In genomic region chr17:42809250-42809649, GRCh38 we compare ENCODE assay signal across 10 cellular contexts. TPM values are rescaled to one million over a fixed set of nuclear protein-coding genes. Genes with fewer than 3 reads are reported as not detected.
DNase-seq lines count a peak whose midpoint lies in the region; ATAC-seq and TF ChIP-seq lines count a peak whose summit lies in the region.
"Had no signal": no experiment of that assay in that cellular context is flagged by ENCODE, and none has a peak within 500 bp of the region (broad histone marks: within the 10 kb centered on the region; RNA-seq: fewer than 3 reads in every experiment).

No MANE protein-coding gene starts in this region.

- ATAC-seq in HG03039 (IDR thresholded peaks at IDR 0.05; ENCODE audit: unreplicated experiment), result no peak
- no peak for ATAC-seq in HG03520 (IDR thresholded peaks at IDR 0.05; ENCODE audit: unreplicated experiment)

- DNase-seq in AG04450 (ENCODE audit: low read depth, low spot score) (peak; percentile 82), LHCN-M2 (ENCODE audit: low read depth) (peak; percentile 60), dorsolateral prefrontal cortex (peak in 8 of 10 donors; percentile 41 to 79 (median 66)), myocyte (ENCODE audit: low read depth) (peak; percentile 18), NCI-H748 (lab: John Stamatoyannopoulos, UW; ENCODE audit: unreplicated experiment) (no peak)
- no peak for DNase-seq in activated CD4-positive, alpha-beta T cell treated with anti-CD3 and anti-CD28 coated beads, Interleukin-2, amount 50 U/mL, for 1 hour
- DNase-seq: activated B cell treated with CpG ODN at 0.5 μM for 24 hours; activated naive CD4-positive, alpha-beta T cell treated with Interleukin-2 at 50 U/mL for 16 hours had no signal

- H3K4me3 ChIP-seq in AG04450 (ENCODE audit: low read depth, low read length) (no peak overlapping the region), dorsolateral prefrontal cortex (no peak overlapping the region)

- POLR2A ChIA-PET in AG04450 (lab: Yijun Ruan, JAX), result interaction anchor here (0.6 to 1.5 kb wide), 4 partner anchors 13 to 24 kb away, joined by 3 to 6 read pairs (median 4); partner anchors contain the start of genes BECN1 and PSME3

- H3K27ac ChIP-seq in AG04450 (ENCODE audit: low read depth, low read length) (no peak overlapping the region), dorsolateral prefrontal cortex (peak overlapping the region in 39 of 59 donors; percentile 1 to 80 (median 51))

- TF ChIP-seq CTCF in AG04450 (IDR thresholded peaks at IDR 0.05; ENCODE audit: low read depth, low read length), result no peak
- TF ChIP-seq CTCF in dorsolateral prefrontal cortex (IDR thresholded peaks at IDR 0.05 in 54 of 56, conservative IDR thresholded peaks at IDR 0.05 in 2 of 56; ENCODE audit: low read depth in 1 of 56, partially characterized antibody in 56 of 56), result peak in 1 of 56 donors; percentile 8

- intact Hi-C loops in dorsolateral prefrontal cortex (cut with DNase I), result no loop called here

- no peaks in the 10 kb centered on the region for H3K27me3 ChIP-seq in AG04450 (ENCODE audit: control insufficient read depth, insufficient read depth, low read length)
- H3K27me3 ChIP-seq in dorsolateral prefrontal cortex, result no peaks in the 10 kb centered on the region

- H3K9me3 ChIP-seq in AG04450 (ENCODE audit: control insufficient read depth, insufficient read depth, low read length), result no peaks in the 10 kb centered on the region

- CTCF ChIA-PET in AG04450 (lab: Charles Lee), result interaction anchor here (1.0 to 2.5 kb wide), 4 partner anchors 10 to 15 kb away, joined by 4 to 12 read pairs (median 8); partner anchors contain the start of gene BECN1

RNA-seq across cellular contexts. Expression of gene CNTD1, which starts 10.6 kb away (rescaled TPM):
- 0.09 and 0.14 TPM in 2 replicates for polyA plus RNA-seq in AG04450 (2011; rRNA removed)
- polyA minus RNA-seq in AG04450 (2011; rRNA and poly(A)+ RNA removed), result not detected in 2 replicates
- total RNA-seq in LHCN-M2 (2014; rRNA removed) (0.13 TPM in 1 of 2 replicates, not detected in the other), dorsolateral prefrontal cortex (1 to 10 TPM in 105 of 120 experiments, under 1 TPM in 15; 0.47 to 5.7 (median 1.9) TPM), myocyte (not detected in 2 replicates)
- polyA plus RNA-seq in LHCN-M2 (2012), result 0.29 TPM
- 0.62 TPM for polyA plus RNA-seq in myocyte (2012)
- total RNA-seq: activated B cell treated with CpG ODN at 0.5 μM for 24 hours had no signal

RNA-seq across cellular contexts. Expression of gene COA3, which starts 10.7 kb away (rescaled TPM):
- polyA plus RNA-seq in AG04450 (2011; rRNA removed), result 86.7 and 96.3 TPM in 2 replicates
- polyA minus RNA-seq in AG04450 (2011; rRNA and poly(A)+ RNA removed), result 33.9 and 43.3 TPM in 2 replicates
- total RNA-seq in LHCN-M2 (2014; rRNA removed) (77.6 and 84.1 TPM in 2 replicates), dorsolateral prefrontal cortex (10 to 100 TPM; 45.3 to 97.2 (median 69.2) TPM), myocyte (53.4 and 72.8 TPM in 2 replicates)
- 130 TPM for polyA plus RNA-seq in LHCN-M2 (2012)
- 96.0 TPM for polyA plus RNA-seq in myocyte (2012)

RNA-seq across cellular contexts. Expression of gene BECN1, which starts 14.8 kb away (rescaled TPM):
- polyA plus RNA-seq in AG04450 (2011; rRNA removed), result 106 and 107 TPM in 2 replicates
- polyA minus RNA-seq in AG04450 (2011; rRNA and poly(A)+ RNA removed), result 55.3 and 58.5 TPM in 2 replicates
- 85.5 and 89.4 TPM in 2 replicates for total RNA-seq in LHCN-M2 (2014; rRNA removed)
- polyA plus RNA-seq in LHCN-M2 (2012), result 65.7 TPM
- total RNA-seq in dorsolateral prefrontal cortex, result 100 to 1,000 TPM in 2 of 120 experiments, 10 to 100 TPM in 118; 50.7 to 107 (median 76.2) TPM
- 73.5 and 124 TPM in 2 replicates for total RNA-seq in myocyte
- polyA plus RNA-seq in myocyte (2012), result 85.5 TPM

RNA-seq across cellular contexts. Expression of gene PSME3, which starts 23.9 kb away (rescaled TPM):
- polyA plus RNA-seq in AG04450 (2011; rRNA removed), result 111 and 129 TPM in 2 replicates
- polyA minus RNA-seq in AG04450 (2011; rRNA and poly(A)+ RNA removed), result 46.4 and 63.3 TPM in 2 replicates
- total RNA-seq in LHCN-M2 (2014; rRNA removed) (160 and 172 TPM in 2 replicates), dorsolateral prefrontal cortex (100 to 1,000 TPM in 4 of 120 experiments, 10 to 100 TPM in 116; 55.1 to 109 (median 84.1) TPM), myocyte (88.9 and 103 TPM in 2 replicates)
- 105 TPM for polyA plus RNA-seq in LHCN-M2 (2012)
- polyA plus RNA-seq in myocyte (2012), result 95.3 TPM

RNA-seq across cellular contexts. Expression of gene WNK4, which starts 28.8 kb away (rescaled TPM):
- polyA plus RNA-seq in AG04450 (2011; rRNA removed), result 2.3 and 2.7 TPM in 2 replicates
- 3.1 and 3.6 TPM in 2 replicates for polyA minus RNA-seq in AG04450 (2011; rRNA and poly(A)+ RNA removed)
- total RNA-seq in LHCN-M2 (2014; rRNA removed), result not detected in 2 replicates
- 0.04 TPM for polyA plus RNA-seq in LHCN-M2 (2012)
- 1 to 10 TPM in 8 of 120 experiments, under 1 TPM in 64, not detected in 48; 0.10 to 1.8 (median 0.33) TPM for total RNA-seq in dorsolateral prefrontal cortex
- total RNA-seq in myocyte, result 0.16 TPM in 1 of 2 replicates, not detected in the other
- polyA plus RNA-seq in myocyte (2012), result 0.06 TPM

Comparison
In these comparisons a context has a peak if more than half of its experiments do, and no peak if none do; other contexts are left out.
1. DNase-seq: peak in AG04450 (single experiment), LHCN-M2 (single experiment), dorsolateral prefrontal cortex (8 of 10) and myocyte (single experiment); none in activated CD4-positive, alpha-beta T cell treated with anti-CD3 and anti-CD28 coated beads, Interleukin-2, amount 50 U/mL, for 1 hour (single experiment) and NCI-H748 (single experiment).